Comparison of ENCODE assay signal across 8 cellular contexts in genomic region chr1:149899460-149900284, GRCh38. TPM values are rescaled to one million over a fixed set of nuclear protein-coding genes. Genes with fewer than 3 reads are reported as not detected.
DNase-seq lines count a peak whose midpoint lies in the region; ATAC-seq and TF ChIP-seq lines count a peak whose summit lies in the region.

TSS of gene BOLA1 (plus strand) at chr1:149899568. CDS start at chr1:149900060, 492 bp downstream.

- H3K4me3 ChIP-seq in DND-41 (ENCODE audit: low read depth in 1 of 2, low read length in 2 of 2) (peak within 1 kb of the TSS; percentile 65 to 87; a peak in 3 of 4 replicates), SJSA1 (peak within 1 kb of the TSS; percentile 41), foreskin fibroblast (ENCODE audit: low read depth in 1 of 2, low read length in 2 of 2) (peak within 1 kb of the TSS; percentile 48 to 77), stomach smooth muscle (ENCODE audit: low read length in 2 of 2) (peak within 1 kb of the TSS; percentile 84 to 92)

- no peaks in the 10 kb centered on the region for H3K27me3 ChIP-seq in DND-41 (ENCODE audit: insufficient read depth, low read length, poor library complexity)
- no peaks in the 10 kb centered on the region for H3K27me3 ChIP-seq in SJSA1 (replicated peaks)
- H3K27me3 ChIP-seq in stomach smooth muscle (ENCODE audit: control insufficient read depth in 1 of 2, insufficient read depth in 2 of 2, low read length in 2 of 2), result no peaks in the 10 kb centered on the region

- H3K9me3 Mint-ChIP-seq in neural crest cell, result peaks cover 4% of the 10 kb centered on the region

- H3K4me1 ChIP-seq in DND-41 (ENCODE audit: insufficient read depth, low read length) (peaks cover 23% of the 10 kb centered on the region), SJSA1 (replicated peaks) (peaks cover 8% of the 10 kb centered on the region), stomach smooth muscle (ENCODE audit: control insufficient read depth, insufficient read depth, low read length) (peaks cover 16% of the 10 kb centered on the region)

- DNase-seq in DND-41 (peak; percentile 89), GOT3 (lab: John Stamatoyannopoulos, UW) (peak; percentile 37), M059J (ENCODE audit: low read depth) (peak; percentile 88), SJSA1 (ENCODE audit: low read depth in 1 of 2, low spot score in 2 of 2) (peak; percentile 85 to 90), foreskin fibroblast (peak; percentile 89 to 97), neural crest cell (ENCODE audit: low read depth, low spot score) (peak; percentile 81)
- DNase-seq in activated naive CD4-positive, alpha-beta T cell (lab: John Stamatoyannopoulos, UW), result peak; percentile 36 to 70 (median 54)

- no peaks in the 10 kb centered on the region for H3K9me3 ChIP-seq in DND-41 (ENCODE audit: insufficient read depth, low read length, severe bottlenecking)
- H3K9me3 ChIP-seq in SJSA1 (replicated peaks), result no peaks in the 10 kb centered on the region
- no peaks in the 10 kb centered on the region for H3K9me3 ChIP-seq in stomach smooth muscle (ENCODE audit: control insufficient read depth in 2 of 2, low read length in 2 of 2)

- peaks cover 23% of the 10 kb centered on the region for H3K36me3 ChIP-seq in DND-41 (ENCODE audit: insufficient read depth, low read length)
- no peaks in the 10 kb centered on the region for H3K36me3 ChIP-seq in SJSA1
- no peaks in the 10 kb centered on the region for H3K36me3 ChIP-seq in stomach smooth muscle (ENCODE audit: control insufficient read depth in 2 of 2, insufficient read depth in 2 of 2, low read length in 2 of 2)

- peak within 1 kb of the TSS; percentile 91 for H2AFZ ChIP-seq in DND-41 (ENCODE audit: low read depth, low read length)

- peak within 1 kb of the TSS; percentile 95 for H3K27ac Mint-ChIP-seq in neural crest cell (ENCODE audit: unreplicated experiment)

- peak within 1 kb of the TSS; percentile 88 for H3K4me3 Mint-ChIP-seq in neural crest cell

- peak; percentile 100 for ATAC-seq in DND-41 (ENCODE audit: insufficient read depth, low read depth)

- no peaks in the 10 kb centered on the region for H3K27me3 Mint-ChIP-seq in neural crest cell (ENCODE audit: low read depth)

- H3K79me2 ChIP-seq in DND-41 (ENCODE audit: insufficient read depth, low read length), result peaks cover 12% of the 10 kb centered on the region

- TF ChIP-seq CTCF in DND-41 (IDR thresholded peaks at IDR 0.05; ENCODE audit: borderline replicate concordance, extremely low read depth, low read length, poor library complexity, severe bottlenecking) (no peak), foreskin fibroblast (IDR thresholded peaks at IDR 0.05; ENCODE audit: low read depth, low read length) (no peak), neural crest cell (conservative IDR thresholded peaks at IDR 0.05) (no peak)

- peak within 1 kb of the TSS; percentile 73 for H3K4me2 ChIP-seq in DND-41 (ENCODE audit: insufficient read depth, low read length)

- H3K4me1 Mint-ChIP-seq in neural crest cell, result peaks cover 14% of the 10 kb centered on the region

- H4K20me1 ChIP-seq in DND-41 (ENCODE audit: insufficient read depth, low read length), result no peaks in the 10 kb centered on the region

- H3K9ac ChIP-seq in DND-41 (ENCODE audit: low read depth, low read length) (peak within 1 kb of the TSS; percentile 81), stomach smooth muscle (ENCODE audit: low read length in 2 of 2) (peak within 1 kb of the TSS; percentile 88 to 91)

- H3K27ac ChIP-seq in DND-41 (ENCODE audit: low read length), result peak within 1 kb of the TSS; percentile 84
- peak within 1 kb of the TSS; percentile 5 for H3K27ac ChIP-seq in SJSA1
- peak within 1 kb of the TSS; percentile 90 for H3K27ac ChIP-seq in stomach smooth muscle (ENCODE audit: low read length)

- peaks cover 11% of the 10 kb centered on the region for H3K36me3 Mint-ChIP-seq in neural crest cell (ENCODE audit: low read depth)

RNA-seq across cellular contexts. Expression of gene BOLA1, which starts in this region (rescaled TPM):
- 5.9 and 10.3 TPM in 2 replicates for total RNA-seq in M059J (2014; rRNA removed; shearing (Covaris generic))
- 9.8 and 12.3 TPM in 2 replicates for total RNA-seq in SJSA1 (2014; rRNA removed; shearing (Covaris generic))
- total RNA-seq in neural crest cell, result 10.1 TPM in 2 replicates

Comparison
In these comparisons a context has a peak if more than half of its experiments do, and no peak if none do; other contexts are left out.
1. Peak in every context shown above with its lines: DNase-seq, ATAC-seq, H3K4me3 ChIP-seq and H3K27ac ChIP-seq.
2. DNase-seq: peak in every context shown above with its lines; median percentile 93 in foreskin fibroblast; 89 in DND-41; 88 in M059J; 88 in SJSA1; 81 in neural crest cell; 54 in activated naive CD4-positive, alpha-beta T cell; 37 in GOT3.
3. H3K27ac ChIP-seq: peak in every context shown above with its lines; median percentile 90 in stomach smooth muscle; 84 in DND-41; 5 in SJSA1.